ENCODE assay signal across 1 cellular context in the genomic region with DNA sequence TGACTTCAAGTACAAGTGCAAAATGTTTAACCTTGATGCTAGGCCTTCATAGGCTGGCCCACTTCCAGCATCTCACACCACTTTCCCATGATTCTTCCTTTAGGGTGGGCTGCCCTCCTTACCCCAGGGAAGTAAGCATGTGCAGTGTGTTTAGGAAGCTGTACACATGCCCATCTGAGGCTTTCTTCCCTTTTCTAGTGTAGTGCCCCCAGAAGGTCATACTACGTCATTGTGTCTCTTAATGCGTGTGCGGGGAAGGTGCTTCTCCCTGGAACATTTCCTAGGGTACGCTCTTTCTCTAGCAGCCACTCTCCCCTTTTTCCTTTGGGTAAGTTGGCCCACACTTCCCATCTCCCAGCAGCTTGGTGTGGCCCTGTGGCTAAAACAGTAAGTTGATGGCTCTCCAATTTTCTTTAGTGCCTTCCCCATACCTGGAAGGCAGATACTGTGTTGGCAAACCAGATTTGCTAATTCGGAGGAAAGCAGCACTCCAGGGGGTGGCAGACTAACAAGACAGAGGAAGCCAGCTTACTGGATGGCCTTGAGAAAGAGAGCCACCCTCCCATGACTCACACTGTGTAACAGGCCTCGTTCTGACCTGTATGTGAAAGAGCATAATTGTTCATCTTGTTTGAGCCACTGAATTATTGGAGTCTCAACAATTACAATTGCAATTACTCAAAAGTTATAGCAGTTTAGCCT.
TF ChIP-seq lines count a peak whose summit lies in the region.

No MANE protein-coding gene starts in this region.

TF ChIP-seq in HEK293, 187 proteins besides CTCF, POLR2A, EP300 and RAD21 (continued from another document):
- TF ChIP-seq, protein P1, sequence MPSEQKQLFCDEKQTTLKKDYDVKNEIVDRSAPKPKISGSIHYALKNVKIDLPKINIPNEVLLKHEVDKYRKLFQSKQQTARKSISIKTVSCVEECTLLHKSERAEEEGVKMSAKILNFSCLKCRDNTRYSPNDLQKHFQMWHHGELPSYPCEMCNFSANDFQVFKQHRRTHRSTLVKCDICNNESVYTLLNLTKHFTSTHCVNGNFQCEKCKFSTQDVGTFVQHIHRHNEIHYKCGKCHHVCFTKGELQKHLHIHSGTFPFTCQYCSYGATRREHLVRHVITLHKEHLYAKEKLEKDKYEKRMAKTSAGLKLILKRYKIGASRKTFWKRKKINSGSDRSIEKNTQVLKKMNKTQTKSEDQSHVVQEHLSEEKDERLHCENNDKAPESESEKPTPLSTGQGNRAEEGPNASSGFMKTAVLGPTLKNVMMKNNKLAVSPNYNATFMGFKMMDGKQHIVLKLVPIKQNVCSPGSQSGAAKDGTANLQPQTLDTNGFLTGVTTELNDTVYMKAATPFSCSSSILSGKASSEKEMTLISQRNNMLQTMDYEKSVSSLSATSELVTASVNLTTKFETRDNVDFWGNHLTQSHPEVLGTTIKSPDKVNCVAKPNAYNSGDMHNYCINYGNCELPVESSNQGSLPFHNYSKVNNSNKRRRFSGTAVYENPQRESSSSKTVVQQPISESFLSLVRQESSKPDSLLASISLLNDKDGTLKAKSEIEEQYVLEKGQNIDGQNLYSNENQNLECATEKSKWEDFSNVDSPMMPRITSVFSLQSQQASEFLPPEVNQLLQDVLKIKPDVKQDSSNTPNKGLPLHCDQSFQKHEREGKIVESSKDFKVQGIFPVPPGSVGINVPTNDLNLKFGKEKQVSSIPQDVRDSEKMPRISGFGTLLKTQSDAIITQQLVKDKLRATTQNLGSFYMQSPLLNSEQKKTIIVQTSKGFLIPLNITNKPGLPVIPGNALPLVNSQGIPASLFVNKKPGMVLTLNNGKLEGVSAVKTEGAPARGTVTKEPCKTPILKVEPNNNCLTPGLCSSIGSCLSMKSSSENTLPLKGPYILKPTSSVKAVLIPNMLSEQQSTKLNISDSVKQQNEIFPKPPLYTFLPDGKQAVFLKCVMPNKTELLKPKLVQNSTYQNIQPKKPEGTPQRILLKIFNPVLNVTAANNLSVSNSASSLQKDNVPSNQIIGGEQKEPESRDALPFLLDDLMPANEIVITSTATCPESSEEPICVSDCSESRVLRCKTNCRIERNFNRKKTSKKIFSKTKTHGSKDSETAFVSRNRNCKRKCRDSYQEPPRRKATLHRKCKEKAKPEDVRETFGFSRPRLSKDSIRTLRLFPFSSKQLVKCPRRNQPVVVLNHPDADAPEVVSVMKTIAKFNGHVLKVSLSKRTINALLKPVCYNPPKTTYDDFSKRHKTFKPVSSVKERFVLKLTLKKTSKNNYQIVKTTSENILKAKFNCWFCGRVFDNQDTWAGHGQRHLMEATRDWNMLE (tag by site-specific recombination; conservative IDR thresholded peaks at IDR 0.05; ENCODE audit: low read depth) = peak; percentile 32; the same call in 1 of the 2 replicates
- TF ChIP-seq KLF9 (tag by site-specific recombination; IDR thresholded peaks at IDR 0.05; ENCODE audit: low read depth) (no peak), ZNF670 (tag by site-specific recombination; IDR thresholded peaks at IDR 0.05; ENCODE audit: low read depth) (no peak)
TF ChIP-seq in HEK293: peak in this region for 7.
